In genomic region chr22:19446603-19447387, GRCh38 we compare ENCODE assay signal across 6 cellular contexts. TPM values are rescaled to one million over a fixed set of nuclear protein-coding genes. Genes with fewer than 3 reads are reported as not detected.
DNase-seq lines count a peak whose midpoint lies in the region; ATAC-seq lines count a peak whose summit lies in the region.

No MANE protein-coding gene starts in this region.

- H3K4me3 ChIP-seq in mesodermal cell (ENCODE audit: extremely low read depth, insufficient read depth, low read length, poor library complexity, severe bottlenecking): peak overlapping the region; percentile 90

- no peaks in the 10 kb centered on the region for H3K4me1 ChIP-seq in mesodermal cell (ENCODE audit: control insufficient read depth, insufficient read depth, low read length, poor library complexity, severe bottlenecking)

- no peak for DNase-seq in activated naive CD8-positive, alpha-beta T cell treated with anti-CD3 and anti-CD28 coated beads, Interleukin-2, amount 10 ng/mL, durations not matched to agents 7 days and 5 days
- DNase-seq in posterior vena cava (ENCODE audit: low spot score): no peak
- DNase-seq in globus pallidus (ENCODE audit: low spot score): no peak
- DNase-seq in activated gamma-delta T cell treated with Interleukin-2 at 50 U/mL for 16 hours: no peak

- intact Hi-C loops in posterior vena cava (cut with DNase I): no loop called here

- H3K9me3 Mint-ChIP-seq in activated naive CD8-positive, alpha-beta T cell treated with anti-CD3 and anti-CD28 coated beads, Interleukin-2, amount 10 ng/mL, durations not matched to agents 7 days and 5 days: no peaks in the 10 kb centered on the region

- no peaks in the 10 kb centered on the region for H3K27me3 Mint-ChIP-seq in activated naive CD8-positive, alpha-beta T cell treated with anti-CD3 and anti-CD28 coated beads, Interleukin-2, amount 10 ng/mL, durations not matched to agents 7 days and 5 days

- peaks cover 33% of the 10 kb centered on the region for H3K4me1 Mint-ChIP-seq in activated naive CD8-positive, alpha-beta T cell treated with anti-CD3 and anti-CD28 coated beads, Interleukin-2, amount 10 ng/mL, durations not matched to agents 7 days and 5 days

- H3K4me3 Mint-ChIP-seq in activated naive CD8-positive, alpha-beta T cell treated with anti-CD3 and anti-CD28 coated beads, Interleukin-2, amount 10 ng/mL, durations not matched to agents 7 days and 5 days: peak overlapping the region; percentile 97

- WGBS in mesodermal cell (ENCODE audit: insufficient coverage in 2 of 2), 2 experiments: 21 to 42% methylated on average over 12 to 28 of the region's 31 CpGs

- POLR2A ChIA-PET in activated naive CD8-positive, alpha-beta T cell treated with anti-CD3 and anti-CD28 coated beads, Interleukin-2, amount 10 ng/mL, durations not matched to agents 7 days and 5 days (lab: Charles Lee): interaction anchor here (0.6 to 5.0 kb wide), 7 partner anchors 13 to 302 kb away, joined by 3 to 70 read pairs (median 3); partner anchors contain the start of genes CDC45, CLTCL1, ESS2 and HIRA

- H3K36me3 ChIP-seq in mesodermal cell (ENCODE audit: control insufficient read depth, insufficient read depth, low read length): peaks cover 74% of the 10 kb centered on the region

- H3K36me3 Mint-ChIP-seq in activated naive CD8-positive, alpha-beta T cell treated with anti-CD3 and anti-CD28 coated beads, Interleukin-2, amount 10 ng/mL, durations not matched to agents 7 days and 5 days: peaks cover 13% of the 10 kb centered on the region

- no peaks in the 10 kb centered on the region for H3K9me3 ChIP-seq in mesodermal cell (ENCODE audit: control insufficient read depth, low read length)

- H3K27ac ChIP-seq in mesodermal cell (ENCODE audit: low read depth, low read length, severe bottlenecking): peak overlapping the region; percentile 64

- ATAC-seq in HG02759 (IDR thresholded peaks at IDR 0.05; ENCODE audit: unreplicated experiment): peak; percentile 1
- ATAC-seq in activated naive CD8-positive, alpha-beta T cell treated with anti-CD3 and anti-CD28 coated beads, Interleukin-2, amount 10 ng/mL, durations not matched to agents 7 days and 5 days (ENCODE audit: low read depth): no peak

- peak overlapping the region; percentile 75 for H3K27ac Mint-ChIP-seq in activated naive CD8-positive, alpha-beta T cell treated with anti-CD3 and anti-CD28 coated beads, Interleukin-2, amount 10 ng/mL, durations not matched to agents 7 days and 5 days

RNA-seq across cellular contexts. Expression of gene C22orf39, which starts 0.7 kb away (rescaled TPM):
- total RNA-seq in activated naive CD8-positive, alpha-beta T cell treated with anti-CD3 and anti-CD28 coated beads, Interleukin-2, amount 10 ng/mL, durations not matched to agents 7 days and 5 days: 10 to 100 TPM; 42.2 to 47.4 TPM
- polyA plus RNA-seq in mesodermal cell (2013, experiment 1 of 2): 33.0 TPM
- 34.0 TPM for polyA plus RNA-seq in mesodermal cell (2013, experiment 2 of 2)
- total RNA-seq in posterior vena cava: 10 to 100 TPM; 32.5 to 34.6 TPM

RNA-seq across cellular contexts. Expression of gene MRPL40, which starts 14.4 kb away (rescaled TPM):
- total RNA-seq in activated naive CD8-positive, alpha-beta T cell treated with anti-CD3 and anti-CD28 coated beads, Interleukin-2, amount 10 ng/mL, durations not matched to agents 7 days and 5 days: 10 to 100 TPM; 22.0 to 23.6 TPM
- polyA plus RNA-seq in mesodermal cell (2013, experiment 1 of 2): 44.1 TPM
- 46.8 TPM for polyA plus RNA-seq in mesodermal cell (2013, experiment 2 of 2)
- total RNA-seq in posterior vena cava: 10 to 100 TPM; 18.1 to 22.5 TPM

RNA-seq across cellular contexts. Expression of gene HIRA, which starts 15.3 kb away (rescaled TPM):
- 10 to 100 TPM; 37.8 to 42.7 TPM for total RNA-seq in activated naive CD8-positive, alpha-beta T cell treated with anti-CD3 and anti-CD28 coated beads, Interleukin-2, amount 10 ng/mL, durations not matched to agents 7 days and 5 days
- 21.4 TPM for polyA plus RNA-seq in mesodermal cell (2013, experiment 1 of 2)
- 20.1 TPM for polyA plus RNA-seq in mesodermal cell (2013, experiment 2 of 2)
- 10 to 100 TPM; 17.2 to 20.4 TPM for total RNA-seq in posterior vena cava

RNA-seq across cellular contexts. Expression of gene UFD1, which starts 32.2 kb away (rescaled TPM):
- 10 to 100 TPM; 58.2 to 68.7 TPM for total RNA-seq in activated naive CD8-positive, alpha-beta T cell treated with anti-CD3 and anti-CD28 coated beads, Interleukin-2, amount 10 ng/mL, durations not matched to agents 7 days and 5 days
- polyA plus RNA-seq in mesodermal cell (2013, experiment 1 of 2): 72.6 TPM
- polyA plus RNA-seq in mesodermal cell (2013, experiment 2 of 2): 67.3 TPM
- total RNA-seq in posterior vena cava: 10 to 100 TPM; 43.5 to 51.1 TPM

RNA-seq across cellular contexts. Expression of gene CDC45, which starts 32.9 kb away (rescaled TPM):
- 10 to 100 TPM; 54.2 to 56.1 TPM for total RNA-seq in activated naive CD8-positive, alpha-beta T cell treated with anti-CD3 and anti-CD28 coated beads, Interleukin-2, amount 10 ng/mL, durations not matched to agents 7 days and 5 days
- 24.0 TPM for polyA plus RNA-seq in mesodermal cell (2013, experiment 1 of 2)
- polyA plus RNA-seq in mesodermal cell (2013, experiment 2 of 2): 22.2 TPM
- 1 to 10 TPM in 1 of 2 donors, under 1 TPM in 1; 0.71 to 1.7 TPM for total RNA-seq in posterior vena cava
